10 cellular contexts compared by ENCODE assay signal in the genomic region with DNA sequence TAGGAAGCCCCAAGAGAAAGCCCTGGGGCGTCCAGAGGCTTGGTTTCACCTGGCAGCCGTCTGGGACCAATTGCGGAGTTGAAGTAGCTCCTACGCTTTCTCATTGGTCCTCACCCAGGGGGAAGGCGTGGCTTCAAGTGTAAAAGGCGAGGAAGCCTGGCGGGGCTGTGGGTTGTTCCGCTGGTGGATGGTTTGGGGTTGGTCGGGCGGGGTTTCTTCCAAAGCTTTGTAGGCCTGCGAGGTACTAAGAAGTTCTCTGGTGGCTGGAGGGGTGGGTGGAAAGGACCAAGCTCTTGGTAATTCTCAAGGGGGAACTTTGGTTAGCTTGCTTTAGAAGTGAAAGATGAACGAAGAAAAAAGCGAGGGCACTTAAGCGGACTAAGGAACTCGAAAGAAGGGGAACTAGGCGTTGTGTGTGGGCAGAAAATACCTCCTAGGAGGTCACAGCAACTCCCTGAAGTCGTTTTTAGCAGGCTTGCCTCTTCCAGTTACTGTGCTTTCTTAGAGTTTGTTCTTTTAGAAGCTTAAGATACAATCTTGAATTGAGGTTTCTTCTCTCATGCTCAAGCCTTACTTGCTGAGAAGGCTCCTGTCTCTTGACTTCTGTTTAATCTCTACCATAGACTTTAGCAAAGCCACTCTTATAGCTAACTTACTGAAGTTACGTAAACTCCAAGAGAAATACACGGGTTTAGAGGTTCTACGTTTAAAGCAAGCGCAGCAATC. TPM values are rescaled to one million over a fixed set of nuclear protein-coding genes. Genes with fewer than 3 reads are reported as not detected.
DNase-seq lines count a peak whose midpoint lies in the region; ATAC-seq, FAIRE-seq and TF ChIP-seq lines count a peak whose summit lies in the region.
"Had no signal": no experiment of that assay in that cellular context is flagged by ENCODE, and none has a peak within 500 bp of the region (broad histone marks: within the 10 kb centered on the region; RNA-seq: fewer than 3 reads in every experiment).

No MANE protein-coding gene starts in this region.

- H3K4me3 ChIP-seq in HUES64 (ENCODE audit: low read length) (peak overlapping the region; percentile 35; the same call in 1 of the 2 replicates), SK-N-SH (ENCODE audit: low read depth in 2 of 2, low read length in 1 of 2) (no peak overlapping the region)

- peak; percentile 88 for ATAC-seq in GM21381 (IDR thresholded peaks at IDR 0.05; ENCODE audit: unreplicated experiment)
- ATAC-seq in left cardiac atrium = peak; percentile 44 to 81

- no peak overlapping the region for H2AFZ ChIP-seq in SK-N-SH (ENCODE audit: low read depth)

- peak; percentile 95 for DNase-seq in CD1c-positive myeloid dendritic cell (ENCODE audit: extremely low spot score)
- DNase-seq in activated CD8-positive, alpha-beta memory T cell treated with anti-CD3 and anti-CD28 coated beads for 4 hours (ENCODE audit: low read depth in 2 of 2) = peak; percentile 48 to 67
- DNase-seq in left cardiac atrium = peak; percentile 43
- DNase-seq in stimulated activated CD4-positive, alpha-beta T cell treated with anti-CD3 and anti-CD28 coated beads, Interleukin-4, amount 100 ng/mL, for 48 hours (ENCODE audit: low read depth in 2 of 2) = peak; percentile 59 to 67
- no peak for DNase-seq in frontal cortex (ENCODE audit: low spot score in 2 of 2)
- DNase-seq in SK-N-SH = no peak

- TF ChIP-seq EP300 in SK-N-SH (IDR thresholded peaks at IDR 0.05; ENCODE audit: borderline replicate concordance in 1 of 2, low read depth in 1 of 2, low read length in 1 of 2) = no peak

- POLR2A ChIA-PET in SK-N-SH (lab: Yijun Ruan, JAX) = no interaction called here

- no peak for FAIRE-seq in frontal cortex (lab: Jason Lieb, UNC)

- H3K9me3 ChIP-seq in HUES64 (ENCODE audit: insufficient read depth, low read depth, low read length) (no peaks in the 10 kb centered on the region), SK-N-SH (no peaks in the 10 kb centered on the region)

- intact Hi-C loops in left cardiac atrium (cut with DNase I) = no loop called here

- H3K4me1 ChIP-seq in HUES64 (ENCODE audit: insufficient read depth, low read length) (0 out of 2 replicates have a peak, but pooled peaks cover 3% of the 10 kb centered on the region), SK-N-SH (ENCODE audit: control insufficient read depth in 1 of 2, insufficient read depth in 2 of 2, low read depth in 1 of 2, low read length in 1 of 2) (no peaks in the 10 kb centered on the region)

- TF ChIP-seq RAD21 in SK-N-SH (IDR thresholded peaks at IDR 0.05; ENCODE audit: low read length) = no peak

- TF ChIP-seq CTCF in SK-N-SH (IDR thresholded peaks at IDR 0.05) = no peak

- no peaks in the 10 kb centered on the region for H3K9me2 ChIP-seq in SK-N-SH

- H4K20me1 ChIP-seq in SK-N-SH (ENCODE audit: insufficient read depth) = no peaks in the 10 kb centered on the region

- WGBS in HUES64 = 74% methylated on average over 21 of the region's 21 CpGs
- WGBS in SK-N-SH (ENCODE audit: low lambda C conversion rate) = 69% methylated on average over 21 of the region's 21 CpGs

- H3K36me3 ChIP-seq in HUES64 (ENCODE audit: insufficient read depth, low read length) (no peaks in the 10 kb centered on the region), SK-N-SH (replicated peaks in 1 of 2; ENCODE audit: control insufficient read depth in 1 of 2, insufficient read depth in 2 of 2, low read length in 1 of 2) (no peaks in the 10 kb centered on the region)

- peaks cover 25% of the 10 kb centered on the region for H3K27me3 ChIP-seq in HUES64 (ENCODE audit: insufficient read depth, low read length)
- H3K27me3 ChIP-seq in SK-N-SH (ENCODE audit: insufficient read depth) = peaks cover 20% of the 10 kb centered on the region; the same call in 1 of the 2 replicates
- H3K27me3 ChIP-seq: dorsolateral prefrontal cortex had no signal

- H3K27ac ChIP-seq in HUES64 (ENCODE audit: low read depth, low read length) = no peak overlapping the region
- H3K27ac ChIP-seq in SK-N-SH (ENCODE audit: low read depth in 2 of 2, low read length in 1 of 2) = no peak overlapping the region
- H3K27ac ChIP-seq: C4-2B had no signal

- H3K79me2 ChIP-seq in SK-N-SH (ENCODE audit: insufficient read depth) = no peaks in the 10 kb centered on the region

- CTCF ChIA-PET in SK-N-SH (lab: Yijun Ruan, JAX) = interaction anchor here (0.8 to 2.5 kb wide), 5 partner anchors 10 to 164 kb away, joined by 3 to 13 read pairs (median 3); no protein-coding TSS in a partner anchor

- no peak overlapping the region for H3K4me2 ChIP-seq in SK-N-SH

- H3K9ac ChIP-seq in HUES64 (ENCODE audit: low read depth, low read length) (no peak overlapping the region), SK-N-SH (no peak overlapping the region)

- no peaks in the 10 kb centered on the region for H3F3A ChIP-seq in SK-N-SH (replicated peaks; ENCODE audit: insufficient read depth)

TF ChIP-seq in SK-N-SH, 30 proteins besides CTCF, POLR2A, EP300 and RAD21:
- TF ChIP-seq RFX5 (IDR thresholded peaks at IDR 0.05; ENCODE audit: low read length) = no peak
- TF ChIP-seq PBX3 (IDR thresholded peaks at IDR 0.05) = no peak
- TF ChIP-seq GATA2 (CRISPR knock-in tag; IDR thresholded peaks at IDR 0.05) = no peak
- no peak for TF ChIP-seq ELF1 (IDR thresholded peaks at IDR 0.05)
- TF ChIP-seq RCOR1 (IDR thresholded peaks at IDR 0.05; ENCODE audit: low read length) = no peak
- no peak for TF ChIP-seq FOXM1 (IDR thresholded peaks at IDR 0.05; ENCODE audit: low read depth)
- no peak for TF ChIP-seq GABPA (IDR thresholded peaks at IDR 0.05; ENCODE audit: low read depth)

RNA-seq across cellular contexts. Expression of gene CCNG2, which starts 36.7 kb away (rescaled TPM):
- polyA plus RNA-seq in HUES64 (2013, experiment 1 of 2) = 15.7 TPM
- 22.4 TPM for polyA plus RNA-seq in HUES64 (2013, experiment 2 of 2)
- total RNA-seq in left cardiac atrium (10 to 100 TPM in 1 of 2 donors, 1 to 10 TPM in 1; 7.7 to 18.6 TPM), frontal cortex (110 TPM)
- 8.7 and 8.9 TPM in 2 replicates for polyA plus RNA-seq in SK-N-SH (2012; rRNA removed)
- 15.7 and 20.4 TPM in 2 replicates for polyA plus RNA-seq in SK-N-SH (2012; cell fraction: cytosol; rRNA removed)
- polyA plus RNA-seq in SK-N-SH (2012; cell fraction: nucleus; rRNA removed) = 9.2 and 10.0 TPM in 2 replicates

Comparison
In these comparisons a context has a peak if more than half of its experiments do, and no peak if none do; other contexts are left out.
1. DNase-seq: peak in CD1c-positive myeloid dendritic cell (single experiment), activated CD8-positive, alpha-beta memory T cell treated with anti-CD3 and anti-CD28 coated beads for 4 hours (2 of 2), left cardiac atrium (single experiment) and stimulated activated CD4-positive, alpha-beta T cell treated with anti-CD3 and anti-CD28 coated beads, Interleukin-4, amount 100 ng/mL, for 48 hours (2 of 2); none in frontal cortex (0 of 2) and SK-N-SH (single experiment).